1 cellular context compared by ENCODE assay signal in the genomic region with DNA sequence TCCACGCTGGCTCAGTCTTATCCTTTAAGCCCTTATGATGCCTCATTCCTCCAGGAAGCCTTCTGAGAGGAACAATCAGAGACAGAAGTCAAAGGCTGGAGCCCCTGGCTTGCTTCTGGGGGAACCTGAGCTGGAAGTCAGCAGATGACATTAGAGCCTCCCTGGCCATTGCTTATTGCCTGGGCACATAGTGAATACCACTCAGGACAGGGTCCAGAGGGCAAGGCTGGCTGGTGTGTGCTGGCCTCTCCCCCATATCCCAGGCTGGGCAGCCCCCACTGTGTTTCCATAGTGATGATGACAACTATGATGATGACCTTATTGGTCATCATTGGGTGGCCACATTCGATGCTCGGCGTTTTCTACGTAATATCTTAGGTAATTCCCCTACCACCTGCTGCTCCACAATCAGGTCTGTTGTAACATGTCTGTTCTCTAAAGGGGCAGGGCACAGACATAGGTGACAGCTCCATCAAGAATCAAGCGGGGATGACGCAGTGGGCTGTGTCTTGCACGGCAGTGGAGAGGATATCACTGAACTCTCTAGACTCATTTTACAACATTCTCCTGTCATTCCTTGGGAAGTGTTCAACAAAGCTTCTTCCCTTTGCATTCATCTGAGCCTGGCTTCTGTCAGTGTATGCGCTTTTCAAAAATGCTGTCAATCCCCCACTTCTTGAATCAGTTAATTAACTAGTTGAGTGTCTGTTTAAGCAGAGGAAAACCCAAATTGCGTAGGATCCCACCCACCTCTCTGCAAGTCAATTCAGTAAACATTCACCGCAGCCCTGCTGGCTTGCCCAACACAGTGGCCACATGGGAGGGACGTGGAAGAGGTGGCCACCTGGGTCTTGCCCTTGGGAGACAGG.
TF ChIP-seq lines count a peak whose summit lies in the region.

No MANE protein-coding gene starts in this region.

TF ChIP-seq in H1, 55 proteins besides CTCF, POLR2A, EP300 and RAD21:
- TF ChIP-seq TEAD4 (IDR thresholded peaks at IDR 0.05; ENCODE audit: low read depth, low read length) (no peak), CTBP2 (IDR thresholded peaks at IDR 0.05; ENCODE audit: borderline replicate concordance, insufficient read depth, insufficient read length, low read length) (no peak), SP2 (IDR thresholded peaks at IDR 0.05; ENCODE audit: low read length) (no peak), GABPA (IDR thresholded peaks at IDR 0.05; ENCODE audit: borderline replicate concordance, insufficient read depth, low read length) (no peak), RNF2 (IDR thresholded peaks at IDR 0.05; ENCODE audit: borderline replicate concordance, low read depth, low read length, missing control alignments, poor library complexity, severe bottlenecking) (no peak), SIRT6 (IDR thresholded peaks at IDR 0.05; ENCODE audit: low read length) (no peak), TCF12 (IDR thresholded peaks at IDR 0.05; ENCODE audit: low read depth, low read length) (no peak)
- TF ChIP-seq, protein P1, sequence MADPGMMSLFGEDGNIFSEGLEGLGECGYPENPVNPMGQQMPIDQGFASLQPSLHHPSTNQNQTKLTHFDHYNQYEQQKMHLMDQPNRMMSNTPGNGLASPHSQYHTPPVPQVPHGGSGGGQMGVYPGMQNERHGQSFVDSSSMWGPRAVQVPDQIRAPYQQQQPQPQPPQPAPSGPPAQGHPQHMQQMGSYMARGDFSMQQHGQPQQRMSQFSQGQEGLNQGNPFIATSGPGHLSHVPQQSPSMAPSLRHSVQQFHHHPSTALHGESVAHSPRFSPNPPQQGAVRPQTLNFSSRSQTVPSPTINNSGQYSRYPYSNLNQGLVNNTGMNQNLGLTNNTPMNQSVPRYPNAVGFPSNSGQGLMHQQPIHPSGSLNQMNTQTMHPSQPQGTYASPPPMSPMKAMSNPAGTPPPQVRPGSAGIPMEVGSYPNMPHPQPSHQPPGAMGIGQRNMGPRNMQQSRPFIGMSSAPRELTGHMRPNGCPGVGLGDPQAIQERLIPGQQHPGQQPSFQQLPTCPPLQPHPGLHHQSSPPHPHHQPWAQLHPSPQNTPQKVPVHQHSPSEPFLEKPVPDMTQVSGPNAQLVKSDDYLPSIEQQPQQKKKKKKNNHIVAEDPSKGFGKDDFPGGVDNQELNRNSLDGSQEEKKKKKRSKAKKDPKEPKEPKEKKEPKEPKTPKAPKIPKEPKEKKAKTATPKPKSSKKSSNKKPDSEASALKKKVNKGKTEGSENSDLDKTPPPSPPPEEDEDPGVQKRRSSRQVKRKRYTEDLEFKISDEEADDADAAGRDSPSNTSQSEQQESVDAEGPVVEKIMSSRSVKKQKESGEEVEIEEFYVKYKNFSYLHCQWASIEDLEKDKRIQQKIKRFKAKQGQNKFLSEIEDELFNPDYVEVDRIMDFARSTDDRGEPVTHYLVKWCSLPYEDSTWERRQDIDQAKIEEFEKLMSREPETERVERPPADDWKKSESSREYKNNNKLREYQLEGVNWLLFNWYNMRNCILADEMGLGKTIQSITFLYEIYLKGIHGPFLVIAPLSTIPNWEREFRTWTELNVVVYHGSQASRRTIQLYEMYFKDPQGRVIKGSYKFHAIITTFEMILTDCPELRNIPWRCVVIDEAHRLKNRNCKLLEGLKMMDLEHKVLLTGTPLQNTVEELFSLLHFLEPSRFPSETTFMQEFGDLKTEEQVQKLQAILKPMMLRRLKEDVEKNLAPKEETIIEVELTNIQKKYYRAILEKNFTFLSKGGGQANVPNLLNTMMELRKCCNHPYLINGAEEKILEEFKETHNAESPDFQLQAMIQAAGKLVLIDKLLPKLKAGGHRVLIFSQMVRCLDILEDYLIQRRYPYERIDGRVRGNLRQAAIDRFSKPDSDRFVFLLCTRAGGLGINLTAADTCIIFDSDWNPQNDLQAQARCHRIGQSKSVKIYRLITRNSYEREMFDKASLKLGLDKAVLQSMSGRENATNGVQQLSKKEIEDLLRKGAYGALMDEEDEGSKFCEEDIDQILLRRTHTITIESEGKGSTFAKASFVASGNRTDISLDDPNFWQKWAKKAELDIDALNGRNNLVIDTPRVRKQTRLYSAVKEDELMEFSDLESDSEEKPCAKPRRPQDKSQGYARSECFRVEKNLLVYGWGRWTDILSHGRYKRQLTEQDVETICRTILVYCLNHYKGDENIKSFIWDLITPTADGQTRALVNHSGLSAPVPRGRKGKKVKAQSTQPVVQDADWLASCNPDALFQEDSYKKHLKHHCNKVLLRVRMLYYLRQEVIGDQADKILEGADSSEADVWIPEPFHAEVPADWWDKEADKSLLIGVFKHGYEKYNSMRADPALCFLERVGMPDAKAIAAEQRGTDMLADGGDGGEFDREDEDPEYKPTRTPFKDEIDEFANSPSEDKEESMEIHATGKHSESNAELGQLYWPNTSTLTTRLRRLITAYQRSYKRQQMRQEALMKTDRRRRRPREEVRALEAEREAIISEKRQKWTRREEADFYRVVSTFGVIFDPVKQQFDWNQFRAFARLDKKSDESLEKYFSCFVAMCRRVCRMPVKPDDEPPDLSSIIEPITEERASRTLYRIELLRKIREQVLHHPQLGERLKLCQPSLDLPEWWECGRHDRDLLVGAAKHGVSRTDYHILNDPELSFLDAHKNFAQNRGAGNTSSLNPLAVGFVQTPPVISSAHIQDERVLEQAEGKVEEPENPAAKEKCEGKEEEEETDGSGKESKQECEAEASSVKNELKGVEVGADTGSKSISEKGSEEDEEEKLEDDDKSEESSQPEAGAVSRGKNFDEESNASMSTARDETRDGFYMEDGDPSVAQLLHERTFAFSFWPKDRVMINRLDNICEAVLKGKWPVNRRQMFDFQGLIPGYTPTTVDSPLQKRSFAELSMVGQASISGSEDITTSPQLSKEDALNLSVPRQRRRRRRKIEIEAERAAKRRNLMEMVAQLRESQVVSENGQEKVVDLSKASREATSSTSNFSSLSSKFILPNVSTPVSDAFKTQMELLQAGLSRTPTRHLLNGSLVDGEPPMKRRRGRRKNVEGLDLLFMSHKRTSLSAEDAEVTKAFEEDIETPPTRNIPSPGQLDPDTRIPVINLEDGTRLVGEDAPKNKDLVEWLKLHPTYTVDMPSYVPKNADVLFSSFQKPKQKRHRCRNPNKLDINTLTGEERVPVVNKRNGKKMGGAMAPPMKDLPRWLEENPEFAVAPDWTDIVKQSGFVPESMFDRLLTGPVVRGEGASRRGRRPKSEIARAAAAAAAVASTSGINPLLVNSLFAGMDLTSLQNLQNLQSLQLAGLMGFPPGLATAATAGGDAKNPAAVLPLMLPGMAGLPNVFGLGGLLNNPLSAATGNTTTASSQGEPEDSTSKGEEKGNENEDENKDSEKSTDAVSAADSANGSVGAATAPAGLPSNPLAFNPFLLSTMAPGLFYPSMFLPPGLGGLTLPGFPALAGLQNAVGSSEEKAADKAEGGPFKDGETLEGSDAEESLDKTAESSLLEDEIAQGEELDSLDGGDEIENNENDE (IDR thresholded peaks at IDR 0.05; ENCODE audit: insufficient replicate concordance, low read length) = no peak
